ENCODE assay signal across 8 cellular contexts in the genomic region with DNA sequence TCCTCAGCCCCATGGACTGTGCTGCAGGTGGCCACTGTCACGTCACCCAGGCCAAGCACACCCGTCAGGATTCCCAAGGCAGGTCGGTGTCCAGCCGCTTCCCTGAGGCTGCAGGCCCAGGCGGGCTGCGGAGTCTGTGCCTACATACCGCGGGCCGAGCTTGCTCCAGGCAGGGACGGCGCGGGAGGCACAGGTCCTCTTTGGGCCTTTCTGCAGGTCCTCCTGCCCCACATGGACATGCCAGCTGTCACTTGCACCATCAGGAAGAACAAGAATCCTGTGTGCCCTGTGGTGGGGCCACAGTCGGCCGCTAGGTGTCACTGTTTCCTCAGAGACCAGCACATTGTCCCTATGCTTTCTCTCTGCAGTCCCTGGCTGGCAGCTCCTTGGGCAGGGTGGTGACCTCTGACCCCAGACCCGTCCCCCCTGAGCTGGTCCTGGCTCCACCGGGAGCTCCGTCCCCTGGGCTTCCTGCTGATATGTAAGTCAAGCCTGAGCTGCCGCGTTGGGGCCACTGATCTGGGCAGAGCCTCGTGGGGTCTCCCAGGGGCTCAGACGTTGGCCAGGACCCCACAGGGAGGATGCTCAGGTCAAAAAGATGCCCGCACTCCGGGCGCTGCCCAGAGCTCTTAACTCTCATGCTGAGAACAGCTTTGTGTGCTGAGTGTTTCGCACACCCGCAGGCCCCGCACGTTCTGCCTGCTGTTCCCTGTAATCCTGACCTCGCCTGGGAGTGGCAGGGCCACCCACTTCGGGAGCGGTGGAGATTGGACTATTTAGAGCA. TPM values are rescaled to one million over a fixed set of nuclear protein-coding genes. Genes with fewer than 3 reads are reported as not detected.
DNase-seq lines count a peak whose midpoint lies in the region; ATAC-seq and TF ChIP-seq lines count a peak whose summit lies in the region.

No MANE protein-coding gene starts in this region.

- H3K27me3 ChIP-seq in kidney epithelial cell (ENCODE audit: control insufficient read depth, insufficient read depth, low read length): peaks cover 3% of the 10 kb centered on the region

- H3K27ac ChIP-seq in C4-2B (no peak overlapping the region), HEK293 (ENCODE audit: extremely low read depth, low read depth, low read length) (no peak overlapping the region)

- no peak overlapping the region for H3K27ac Mint-ChIP-seq in central memory CD8-positive, alpha-beta T cell (ENCODE audit: low read depth)

- no peaks in the 10 kb centered on the region for H3K4me1 Mint-ChIP-seq in central memory CD8-positive, alpha-beta T cell

- POLR2A ChIA-PET in HEK293 (lab: Yijun Ruan, JAX): no interaction called here

- H3K4me3 Mint-ChIP-seq in central memory CD8-positive, alpha-beta T cell: no peak overlapping the region

- CTCF ChIA-PET in HEK293 (lab: Yijun Ruan, JAX): interaction anchor here (0.5 to 2.1 kb wide), 19 partner anchors 9 to 809 kb away, joined by 3 to 18 read pairs (median 3); no protein-coding TSS in a partner anchor

- DNase-seq in NCI-H345 treated with DMSO at 0.1 percent for 48 hours (lab: John Stamatoyannopoulos, UW; ENCODE audit: unreplicated experiment) (peak; percentile 50), kidney epithelial cell (ENCODE audit: low read depth) (no peak)
- DNase-seq in activated CD4-positive, CD25-positive, alpha-beta regulatory T cell treated with anti-CD3 and anti-CD28 coated beads, Interleukin-2, amount 50 U/mL, for 72 hours: peak; percentile 86
- DNase-seq in central memory CD8-positive, alpha-beta T cell (ENCODE audit: low spot score in 2 of 2): peak; percentile 64 to 79
- DNase-seq in stimulated activated CD4-positive, alpha-beta T cell treated with anti-CD3 and anti-CD28 coated beads, Interleukin-1b, Interleukin-23, amount 100 ng/mL, for 48 hours: peak; percentile 80

- H3K9me3 Mint-ChIP-seq in central memory CD8-positive, alpha-beta T cell: peaks cover 6% of the 10 kb centered on the region

- H3K4me1 ChIP-seq in HEK293 (ENCODE audit: control insufficient read depth, insufficient read depth, low read length): no peaks in the 10 kb centered on the region

- peak; percentile 94 for TF ChIP-seq CTCF in C4-2B (conservative IDR thresholded peaks at IDR 0.05)
- TF ChIP-seq CTCF in HEK293 (tag by site-specific recombination; IDR thresholded peaks at IDR 0.05): peak; percentile 94
- TF ChIP-seq CTCF in kidney epithelial cell (IDR thresholded peaks at IDR 0.05; ENCODE audit: insufficient read depth, low read length, poor library complexity, severe bottlenecking): peak; percentile 91

- peak; percentile 80 for ATAC-seq in central memory CD8-positive, alpha-beta T cell (replicated peaks; ENCODE audit: extremely low read depth, poor library complexity, severe bottlenecking)
- ATAC-seq in HG03520 (IDR thresholded peaks at IDR 0.05; ENCODE audit: unreplicated experiment): no peak

- peaks cover 1% of the 10 kb centered on the region for H3K36me3 Mint-ChIP-seq in central memory CD8-positive, alpha-beta T cell (ENCODE audit: insufficient read depth)

- no peaks in the 10 kb centered on the region for H3K9me3 ChIP-seq in HEK293 (ENCODE audit: control insufficient read depth, insufficient read depth, low read depth, low read length)

- H3K36me3 ChIP-seq in HEK293 (ENCODE audit: control insufficient read depth in 2 of 2, insufficient read depth in 1 of 2, low read length in 2 of 2) (no peaks in the 10 kb centered on the region), kidney epithelial cell (ENCODE audit: control insufficient read depth, insufficient read depth, low read length) (no peaks in the 10 kb centered on the region)

- H3K4me3 ChIP-seq in HEK293 (ENCODE audit: low read depth, low read length) (no peak overlapping the region), kidney epithelial cell (ENCODE audit: low read depth, low read length) (no peak overlapping the region)

- H3K27me3 Mint-ChIP-seq in central memory CD8-positive, alpha-beta T cell: peaks cover 9% of the 10 kb centered on the region

TF ChIP-seq in HEK293, 187 proteins besides CTCF, POLR2A, EP300 and RAD21 (continues in another document):
- TF ChIP-seq GLIS1 (tag by site-specific recombination; IDR thresholded peaks at IDR 0.05) (0 out of 2 replicates have a peak, but pooled peaks have one; percentile 8), ZNF785 (tag by site-specific recombination; IDR thresholded peaks at IDR 0.05) (no peak), ZNF239 (tag by site-specific recombination; IDR thresholded peaks at IDR 0.05) (no peak), ZNF600 (tag by site-specific recombination; IDR thresholded peaks at IDR 0.05) (no peak), SP3 (tag by site-specific recombination; IDR thresholded peaks at IDR 0.05) (no peak), ZNF585B (tag by site-specific recombination; IDR thresholded peaks at IDR 0.05) (no peak), ZNF621 (tag by site-specific recombination; IDR thresholded peaks at IDR 0.05) (no peak), BCL11B (tag by site-specific recombination; IDR thresholded peaks at IDR 0.05; ENCODE audit: low read depth) (peak; percentile 62; the same call in 1 of the 2 replicates), ZNF391 (tag by site-specific recombination; IDR thresholded peaks at IDR 0.05; ENCODE audit: borderline replicate concordance, low read depth) (no peak), ZNF214 (tag by site-specific recombination; IDR thresholded peaks at IDR 0.05; ENCODE audit: borderline replicate concordance) (no peak), ZNF223 (tag by site-specific recombination; IDR thresholded peaks at IDR 0.05) (no peak), SP7 (tag by site-specific recombination; IDR thresholded peaks at IDR 0.05) (no peak), ZNF549 (tag by site-specific recombination; IDR thresholded peaks at IDR 0.05) (no peak), SCRT1 (tag by site-specific recombination; IDR thresholded peaks at IDR 0.05; ENCODE audit: borderline replicate concordance) (no peak), MEIS1 (CRISPR knock-in tag; IDR thresholded peaks at IDR 0.05; ENCODE audit: borderline replicate concordance) (no peak), ZNF623 (tag by site-specific recombination; IDR thresholded peaks at IDR 0.05) (no peak), GFI1B (tag by site-specific recombination; IDR thresholded peaks at IDR 0.05) (no peak)
- TF ChIP-seq, protein P1, sequence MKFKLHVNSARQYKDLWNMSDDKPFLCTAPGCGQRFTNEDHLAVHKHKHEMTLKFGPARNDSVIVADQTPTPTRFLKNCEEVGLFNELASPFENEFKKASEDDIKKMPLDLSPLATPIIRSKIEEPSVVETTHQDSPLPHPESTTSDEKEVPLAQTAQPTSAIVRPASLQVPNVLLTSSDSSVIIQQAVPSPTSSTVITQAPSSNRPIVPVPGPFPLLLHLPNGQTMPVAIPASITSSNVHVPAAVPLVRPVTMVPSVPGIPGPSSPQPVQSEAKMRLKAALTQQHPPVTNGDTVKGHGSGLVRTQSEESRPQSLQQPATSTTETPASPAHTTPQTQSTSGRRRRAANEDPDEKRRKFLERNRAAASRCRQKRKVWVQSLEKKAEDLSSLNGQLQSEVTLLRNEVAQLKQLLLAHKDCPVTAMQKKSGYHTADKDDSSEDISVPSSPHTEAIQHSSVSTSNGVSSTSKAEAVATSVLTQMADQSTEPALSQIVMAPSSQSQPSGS (tag by site-specific recombination; IDR thresholded peaks at IDR 0.05; ENCODE audit: low read depth): no peak
- TF ChIP-seq, protein P2, sequence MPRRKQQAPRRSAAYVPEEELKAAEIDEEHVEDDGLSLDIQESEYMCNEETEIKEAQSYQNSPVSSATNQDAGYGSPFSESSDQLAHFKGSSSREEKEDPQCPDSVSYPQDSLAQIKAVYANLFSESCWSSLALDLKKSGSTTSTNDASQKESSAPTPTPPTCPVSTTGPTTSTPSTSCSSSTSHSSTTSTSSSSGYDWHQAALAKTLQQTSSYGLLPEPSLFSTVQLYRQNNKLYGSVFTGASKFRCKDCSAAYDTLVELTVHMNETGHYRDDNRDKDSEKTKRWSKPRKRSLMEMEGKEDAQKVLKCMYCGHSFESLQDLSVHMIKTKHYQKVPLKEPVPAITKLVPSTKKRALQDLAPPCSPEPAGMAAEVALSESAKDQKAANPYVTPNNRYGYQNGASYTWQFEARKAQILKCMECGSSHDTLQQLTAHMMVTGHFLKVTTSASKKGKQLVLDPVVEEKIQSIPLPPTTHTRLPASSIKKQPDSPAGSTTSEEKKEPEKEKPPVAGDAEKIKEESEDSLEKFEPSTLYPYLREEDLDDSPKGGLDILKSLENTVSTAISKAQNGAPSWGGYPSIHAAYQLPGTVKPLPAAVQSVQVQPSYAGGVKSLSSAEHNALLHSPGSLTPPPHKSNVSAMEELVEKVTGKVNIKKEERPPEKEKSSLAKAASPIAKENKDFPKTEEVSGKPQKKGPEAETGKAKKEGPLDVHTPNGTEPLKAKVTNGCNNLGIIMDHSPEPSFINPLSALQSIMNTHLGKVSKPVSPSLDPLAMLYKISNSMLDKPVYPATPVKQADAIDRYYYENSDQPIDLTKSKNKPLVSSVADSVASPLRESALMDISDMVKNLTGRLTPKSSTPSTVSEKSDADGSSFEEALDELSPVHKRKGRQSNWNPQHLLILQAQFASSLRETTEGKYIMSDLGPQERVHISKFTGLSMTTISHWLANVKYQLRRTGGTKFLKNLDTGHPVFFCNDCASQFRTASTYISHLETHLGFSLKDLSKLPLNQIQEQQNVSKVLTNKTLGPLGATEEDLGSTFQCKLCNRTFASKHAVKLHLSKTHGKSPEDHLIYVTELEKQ (tag by site-specific recombination; IDR thresholded peaks at IDR 0.05; ENCODE audit: borderline replicate concordance): no peak
- TF ChIP-seq, protein P3, sequence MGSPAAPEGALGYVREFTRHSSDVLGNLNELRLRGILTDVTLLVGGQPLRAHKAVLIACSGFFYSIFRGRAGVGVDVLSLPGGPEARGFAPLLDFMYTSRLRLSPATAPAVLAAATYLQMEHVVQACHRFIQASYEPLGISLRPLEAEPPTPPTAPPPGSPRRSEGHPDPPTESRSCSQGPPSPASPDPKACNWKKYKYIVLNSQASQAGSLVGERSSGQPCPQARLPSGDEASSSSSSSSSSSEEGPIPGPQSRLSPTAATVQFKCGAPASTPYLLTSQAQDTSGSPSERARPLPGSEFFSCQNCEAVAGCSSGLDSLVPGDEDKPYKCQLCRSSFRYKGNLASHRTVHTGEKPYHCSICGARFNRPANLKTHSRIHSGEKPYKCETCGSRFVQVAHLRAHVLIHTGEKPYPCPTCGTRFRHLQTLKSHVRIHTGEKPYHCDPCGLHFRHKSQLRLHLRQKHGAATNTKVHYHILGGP (tag by site-specific recombination; IDR thresholded peaks at IDR 0.05): no peak

RNA-seq across cellular contexts. Expression of a gene that starts 17.4 kb away (rescaled TPM):
- 0.25 TPM in 1 of 2 replicates, not detected in the other for total RNA-seq in kidney epithelial cell

RNA-seq across cellular contexts. Expression of a gene that starts 31.3 kb away (rescaled TPM):
- total RNA-seq in kidney epithelial cell: 178 and 203 TPM in 2 replicates

RNA-seq across cellular contexts. Expression of a gene that starts 44.7 kb away (rescaled TPM):
- 2.1 and 2.5 TPM in 2 replicates for total RNA-seq in kidney epithelial cell

RNA-seq across cellular contexts. Expression of a gene that starts 54.9 kb away (rescaled TPM):
- total RNA-seq in kidney epithelial cell: not detected in 2 replicates
